In genomic region chr10:73874267-73875138, GRCh38 we compare ENCODE assay signal across 8 cellular contexts. TPM values are rescaled to one million over a fixed set of nuclear protein-coding genes. Genes with fewer than 3 reads are reported as not detected.
DNase-seq lines count a peak whose midpoint lies in the region; ATAC-seq and TF ChIP-seq lines count a peak whose summit lies in the region.

TSS of gene CAMK2G (minus strand) at chr10:73874555. CDS start at chr10:73874461, 94 bp downstream.

- H3K36me3 ChIP-seq in ACC112 (ENCODE audit: insufficient read depth, low read length): no peaks in the 10 kb centered on the region

- DNase-seq in NCI-H510A treated with DMSO at 0.1 percent for 48 hours (lab: John Stamatoyannopoulos, UW): peak; percentile 74
- peak; percentile 92 for DNase-seq in activated CD4-positive, alpha-beta T cell treated with anti-CD3 and anti-CD28 coated beads for 36 hours
- peak; percentile 83 for DNase-seq in choroid plexus epithelial cell (ENCODE audit: low read depth)
- peak; percentile 71 to 72 for DNase-seq in stimulated activated CD4-positive, alpha-beta T cell treated with anti-CD3 and anti-CD28 coated beads, Interleukin-1b, Interleukin-23, amount 100 ng/mL, for 4 hours (ENCODE audit: low read depth in 2 of 2)

- peak; percentile 81 for ATAC-seq in GM18867 (IDR thresholded peaks at IDR 0.05; ENCODE audit: unreplicated experiment)
- peak; percentile 59 for ATAC-seq in HG03097 (IDR thresholded peaks at IDR 0.05; ENCODE audit: low FRiP score, unreplicated experiment)
- peak; percentile 87 for ATAC-seq in activated CD4-positive, alpha-beta T cell treated with anti-CD3 and anti-CD28 coated beads for 36 hours

- peaks cover 4% of the 10 kb centered on the region for H3K36me3 Mint-ChIP-seq in activated CD4-positive, alpha-beta T cell treated with anti-CD3 and anti-CD28 coated beads for 36 hours (ENCODE audit: low read depth)

- H2AFZ ChIP-seq in ACC112 (ENCODE audit: low read length, unreplicated experiment): peak within 1 kb of the TSS; percentile 98

- intact Hi-C loops in activated CD4-positive, alpha-beta T cell treated with anti-CD3 and anti-CD28 coated beads for 36 hours (cut with DNase I, micrococcal nuclease): loop anchor here (1.0 to 10.0 kb wide), 11 partner anchors 17 to 1360 kb away; partner anchors contain the start of genes AP3M1 (in 1 of the 2), KAT6B (in 1 of the 2), MRPS16 (in 1 of the 2) and NDST2 (in 1 of the 2)

- POLR2A ChIA-PET in activated CD4-positive, alpha-beta T cell treated with anti-CD3 and anti-CD28 coated beads for 36 hours (lab: Charles Lee): interaction anchor here (0.5 to 1.6 kb wide), 5 partner anchors 11 to 1601 kb away, joined by 3 to 6 read pairs (median 4); no protein-coding TSS in a partner anchor

- H3K27me3 Mint-ChIP-seq in activated CD4-positive, alpha-beta T cell treated with anti-CD3 and anti-CD28 coated beads for 36 hours: no peaks in the 10 kb centered on the region

- CTCF ChIA-PET in activated CD4-positive, alpha-beta T cell treated with anti-CD3 and anti-CD28 coated beads for 36 hours (lab: Charles Lee): interaction anchor here (0.6 to 19.7 kb wide), 4 partner anchors 13 to 339 kb away, joined by 3 to 456 read pairs (median 48); no protein-coding TSS in a partner anchor

- peak within 1 kb of the TSS; percentile 81 for H3K27ac Mint-ChIP-seq in activated CD4-positive, alpha-beta T cell treated with anti-CD3 and anti-CD28 coated beads for 36 hours

- peaks cover 20% of the 10 kb centered on the region for H3K4me1 ChIP-seq in ACC112 (ENCODE audit: control insufficient read depth, insufficient read depth, low read length, unreplicated experiment)

- no peak within 1 kb of the TSS for H3K27ac ChIP-seq in ACC112 (ENCODE audit: low read depth, low read length)
- H3K27ac ChIP-seq in layer of hippocampus (ENCODE audit: low read depth, low read length): peak within 1 kb of the TSS; percentile 77

- no peak for TF ChIP-seq CTCF in choroid plexus epithelial cell (conservative IDR thresholded peaks at IDR 0.05; ENCODE audit: low read depth, low read length)

- H3K4me3 ChIP-seq in ACC112 (ENCODE audit: low read depth, low read length) (peak within 1 kb of the TSS; percentile 93), choroid plexus epithelial cell (ENCODE audit: low read depth, low read length) (peak within 1 kb of the TSS; percentile 73)

- peaks cover 67% of the 10 kb centered on the region for H3K4me1 Mint-ChIP-seq in activated CD4-positive, alpha-beta T cell treated with anti-CD3 and anti-CD28 coated beads for 36 hours

- H3K79me2 ChIP-seq in ACC112 (ENCODE audit: control insufficient read depth, insufficient read depth, low read length, unreplicated experiment): peaks cover 5% of the 10 kb centered on the region

- H3K4me3 Mint-ChIP-seq in activated CD4-positive, alpha-beta T cell treated with anti-CD3 and anti-CD28 coated beads for 36 hours: peak within 1 kb of the TSS; percentile 74

- H3K27me3 ChIP-seq in ACC112 (ENCODE audit: insufficient read depth, low read length): no peaks in the 10 kb centered on the region
- H3K27me3 ChIP-seq in layer of hippocampus (ENCODE audit: control insufficient read depth, insufficient read depth, low read length): no peaks in the 10 kb centered on the region

- H3K9me3 Mint-ChIP-seq in activated CD4-positive, alpha-beta T cell treated with anti-CD3 and anti-CD28 coated beads for 36 hours (ENCODE audit: low read depth): no peaks in the 10 kb centered on the region

RNA-seq across cellular contexts. Expression of gene CAMK2G, which starts in this region (rescaled TPM):
- total RNA-seq in activated CD4-positive, alpha-beta T cell treated with anti-CD3 and anti-CD28 coated beads for 36 hours: 10 to 100 TPM; 16.4 to 19.4 TPM
